10 cellular contexts compared by ENCODE assay signal in the genomic region with DNA sequence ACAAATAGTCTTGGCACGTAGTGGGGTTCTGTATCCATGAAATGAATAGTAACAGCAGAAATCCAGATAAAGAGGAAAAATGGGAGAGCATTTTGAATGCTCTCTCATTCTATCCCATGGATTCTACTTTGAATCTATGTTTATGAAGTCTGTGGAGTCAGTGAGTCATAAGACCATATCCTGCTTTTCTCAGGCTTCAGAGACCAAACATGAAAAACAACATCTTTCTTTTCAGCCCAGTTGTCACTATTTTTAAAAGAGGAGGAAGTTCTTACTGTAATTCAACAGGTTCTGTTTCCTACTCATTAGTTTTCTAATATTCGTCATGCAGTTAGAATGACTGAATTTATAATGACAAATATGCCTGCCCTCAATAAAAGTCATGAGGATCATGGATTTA. TPM values are rescaled to one million over a fixed set of nuclear protein-coding genes. Genes with fewer than 3 reads are reported as not detected.
DNase-seq lines count a peak whose midpoint lies in the region; ATAC-seq and TF ChIP-seq lines count a peak whose summit lies in the region.
"Had no signal": no experiment of that assay in that cellular context is flagged by ENCODE, and none has a peak within 500 bp of the region (broad histone marks: within the 10 kb centered on the region; RNA-seq: fewer than 3 reads in every experiment).

No MANE protein-coding gene starts in this region.

- no peak for DNase-seq in T-helper 2 cell treated with Interferon-gamma antibody and Interleukin-4, amounts not matched to agents 5 μg/mL and 100 μg/mL, for 36 hours (ENCODE audit: low spot score)
- DNase-seq in T-helper 2 cell: no peak
- no peak for DNase-seq in activated CD8-positive, alpha-beta T cell treated with anti-CD3 and anti-CD28 coated beads, Interleukin-2, amount 10 ng/mL, durations not matched to agents 7 days and 5 days
- DNase-seq in foreskin keratinocyte: peak in 1 of 2 donors; percentile 39
- DNase-seq in stimulated activated effector memory CD8-positive, alpha-beta T cell treated with anti-CD3 and anti-CD28 coated beads, Interleukin-12 subunit alpha, Interleukin-12 subunit beta, amount 100 ng/mL, for 72 hours (ENCODE audit: low spot score in 2 of 2): no peak
- no peak for DNase-seq in activated CD4-positive, CD25-positive, alpha-beta regulatory T cell treated with anti-CD3 and anti-CD28 coated beads, Interleukin-2, amount 50 U/mL, for 72 hours
- DNase-seq in effector memory CD8-positive, alpha-beta T cell: no peak
- DNase-seq in stimulated activated naive CD4-positive, alpha-beta T cell treated with Interleukin-2 at 50 U/mL for 16 hours (lab: John Stamatoyannopoulos, UW): no peak
- DNase-seq: NCI-H524 treated with DMSO at 0.1 percent for 48 hours had no signal

- peak overlapping the region; percentile 11 for H3K27ac ChIP-seq in foreskin keratinocyte
- H3K27ac ChIP-seq: A549 had no signal

- ATAC-seq in activated CD8-positive, alpha-beta T cell treated with anti-CD3 and anti-CD28 coated beads, Interleukin-2, amount 10 ng/mL, durations not matched to agents 7 days and 5 days: no peak
- ATAC-seq in foreskin keratinocyte: no peak
- ATAC-seq in stimulated activated effector memory CD8-positive, alpha-beta T cell treated with anti-CD3 and anti-CD28 coated beads, Interleukin-12 subunit alpha, Interleukin-12 subunit beta, amount 100 ng/mL, for 72 hours: no peak
- no peak for ATAC-seq in effector memory CD8-positive, alpha-beta T cell (replicated peaks)
- ATAC-seq: A549 had no signal

- no peak for TF ChIP-seq CTCF in foreskin keratinocyte (conservative IDR thresholded peaks at IDR 0.05)

- peak overlapping the region; percentile 42 for H3K27ac Mint-ChIP-seq in T-helper 2 cell treated with Interferon-gamma antibody and Interleukin-4, amounts not matched to agents 5 μg/mL and 100 μg/mL, for 36 hours
- peak overlapping the region; percentile 44 for H3K27ac Mint-ChIP-seq in activated CD8-positive, alpha-beta T cell treated with anti-CD3 and anti-CD28 coated beads, Interleukin-2, amount 10 ng/mL, durations not matched to agents 7 days and 5 days
- H3K27ac Mint-ChIP-seq in stimulated activated effector memory CD8-positive, alpha-beta T cell treated with anti-CD3 and anti-CD28 coated beads, Interleukin-12 subunit alpha, Interleukin-12 subunit beta, amount 100 ng/mL, for 72 hours: peak overlapping the region; percentile 8
- H3K27ac Mint-ChIP-seq in effector memory CD8-positive, alpha-beta T cell: no peak overlapping the region

- no peaks in the 10 kb centered on the region for H3K9me3 Mint-ChIP-seq in T-helper 2 cell treated with Interferon-gamma antibody and Interleukin-4, amounts not matched to agents 5 μg/mL and 100 μg/mL, for 36 hours
- H3K9me3 Mint-ChIP-seq in activated CD8-positive, alpha-beta T cell treated with anti-CD3 and anti-CD28 coated beads, Interleukin-2, amount 10 ng/mL, durations not matched to agents 7 days and 5 days (ENCODE audit: insufficient read depth): no peaks in the 10 kb centered on the region
- no peaks in the 10 kb centered on the region for H3K9me3 Mint-ChIP-seq in stimulated activated effector memory CD8-positive, alpha-beta T cell treated with anti-CD3 and anti-CD28 coated beads, Interleukin-12 subunit alpha, Interleukin-12 subunit beta, amount 100 ng/mL, for 72 hours
- no peaks in the 10 kb centered on the region for H3K9me3 Mint-ChIP-seq in effector memory CD8-positive, alpha-beta T cell

- no peaks in the 10 kb centered on the region for H3K4me1 ChIP-seq in foreskin keratinocyte
- H3K4me1 ChIP-seq: A549 had no signal

- H3K27me3 ChIP-seq in foreskin keratinocyte: no peaks in the 10 kb centered on the region

- POLR2A ChIA-PET in activated CD8-positive, alpha-beta T cell treated with anti-CD3 and anti-CD28 coated beads, Interleukin-2, amount 10 ng/mL, durations not matched to agents 7 days and 5 days (lab: Charles Lee): interaction anchor here (0.6 to 2.1 kb wide), 2 partner anchors 40 to 61 kb away, joined by 3 to 11 read pairs; a partner anchor contains a TSS

- H3K27me3 Mint-ChIP-seq in T-helper 2 cell treated with Interferon-gamma antibody and Interleukin-4, amounts not matched to agents 5 μg/mL and 100 μg/mL, for 36 hours (ENCODE audit: low read depth): peaks cover 3% of the 10 kb centered on the region
- no peaks in the 10 kb centered on the region for H3K27me3 Mint-ChIP-seq in activated CD8-positive, alpha-beta T cell treated with anti-CD3 and anti-CD28 coated beads, Interleukin-2, amount 10 ng/mL, durations not matched to agents 7 days and 5 days (ENCODE audit: low read depth)
- H3K27me3 Mint-ChIP-seq in effector memory CD8-positive, alpha-beta T cell: peaks cover 37 to 46% of the 10 kb centered on the region in 2 donors

- H3K36me3 Mint-ChIP-seq in T-helper 2 cell treated with Interferon-gamma antibody and Interleukin-4, amounts not matched to agents 5 μg/mL and 100 μg/mL, for 36 hours (ENCODE audit: low read depth): no peaks in the 10 kb centered on the region
- peaks cover 7% of the 10 kb centered on the region for H3K36me3 Mint-ChIP-seq in activated CD8-positive, alpha-beta T cell treated with anti-CD3 and anti-CD28 coated beads, Interleukin-2, amount 10 ng/mL, durations not matched to agents 7 days and 5 days (ENCODE audit: low read depth)
- no peaks in the 10 kb centered on the region for H3K36me3 Mint-ChIP-seq in stimulated activated effector memory CD8-positive, alpha-beta T cell treated with anti-CD3 and anti-CD28 coated beads, Interleukin-12 subunit alpha, Interleukin-12 subunit beta, amount 100 ng/mL, for 72 hours
- no peaks in the 10 kb centered on the region for H3K36me3 Mint-ChIP-seq in effector memory CD8-positive, alpha-beta T cell (ENCODE audit: insufficient read depth)

- CTCF ChIA-PET in activated CD8-positive, alpha-beta T cell treated with anti-CD3 and anti-CD28 coated beads, Interleukin-2, amount 10 ng/mL, durations not matched to agents 7 days and 5 days (lab: Charles Lee): interaction anchor here (1.4 kb wide), 1 partner anchor 25 kb away, joined by 3 read pairs; no protein-coding TSS in a partner anchor

- no peak overlapping the region for H3K4me3 Mint-ChIP-seq in T-helper 2 cell treated with Interferon-gamma antibody and Interleukin-4, amounts not matched to agents 5 μg/mL and 100 μg/mL, for 36 hours
- no peak overlapping the region for H3K4me3 Mint-ChIP-seq in activated CD8-positive, alpha-beta T cell treated with anti-CD3 and anti-CD28 coated beads, Interleukin-2, amount 10 ng/mL, durations not matched to agents 7 days and 5 days
- no peak overlapping the region for H3K4me3 Mint-ChIP-seq in stimulated activated effector memory CD8-positive, alpha-beta T cell treated with anti-CD3 and anti-CD28 coated beads, Interleukin-12 subunit alpha, Interleukin-12 subunit beta, amount 100 ng/mL, for 72 hours
- no peak overlapping the region for H3K4me3 Mint-ChIP-seq in effector memory CD8-positive, alpha-beta T cell

- H3K4me1 Mint-ChIP-seq in T-helper 2 cell treated with Interferon-gamma antibody and Interleukin-4, amounts not matched to agents 5 μg/mL and 100 μg/mL, for 36 hours (ENCODE audit: low read depth): peaks cover 29% of the 10 kb centered on the region
- H3K4me1 Mint-ChIP-seq in activated CD8-positive, alpha-beta T cell treated with anti-CD3 and anti-CD28 coated beads, Interleukin-2, amount 10 ng/mL, durations not matched to agents 7 days and 5 days (ENCODE audit: low read depth): peaks cover 75% of the 10 kb centered on the region
- H3K4me1 Mint-ChIP-seq in stimulated activated effector memory CD8-positive, alpha-beta T cell treated with anti-CD3 and anti-CD28 coated beads, Interleukin-12 subunit alpha, Interleukin-12 subunit beta, amount 100 ng/mL, for 72 hours: peaks cover 17% of the 10 kb centered on the region
- peaks cover 4 to 9% of the 10 kb centered on the region in 2 donors for H3K4me1 Mint-ChIP-seq in effector memory CD8-positive, alpha-beta T cell (ENCODE audit: low read depth in 2 of 2)

RNA-seq across cellular contexts. Expression of a gene that starts 39.4 kb away (rescaled TPM):
- 10 to 100 TPM; 82.1 to 85.5 TPM for total RNA-seq in activated CD8-positive, alpha-beta T cell treated with anti-CD3 and anti-CD28 coated beads, Interleukin-2, amount 10 ng/mL, durations not matched to agents 7 days and 5 days
- total RNA-seq in foreskin keratinocyte: 9.6 and 10.1 TPM in 2 replicates
- 7.2 and 7.8 TPM in 2 replicates for polyA plus RNA-seq in foreskin keratinocyte

Comparison
In these comparisons a context has a peak if more than half of its experiments do, and no peak if none do; other contexts are left out.
1. H3K27ac Mint-ChIP-seq: peak in T-helper 2 cell treated with Interferon-gamma antibody and Interleukin-4, amounts not matched to agents 5 μg/mL and 100 μg/mL, for 36 hours (single experiment), activated CD8-positive, alpha-beta T cell treated with anti-CD3 and anti-CD28 coated beads, Interleukin-2, amount 10 ng/mL, durations not matched to agents 7 days and 5 days (single experiment) and stimulated activated effector memory CD8-positive, alpha-beta T cell treated with anti-CD3 and anti-CD28 coated beads, Interleukin-12 subunit alpha, Interleukin-12 subunit beta, amount 100 ng/mL, for 72 hours (single experiment); none in effector memory CD8-positive, alpha-beta T cell (0 of 2).